In the genomic region with DNA sequence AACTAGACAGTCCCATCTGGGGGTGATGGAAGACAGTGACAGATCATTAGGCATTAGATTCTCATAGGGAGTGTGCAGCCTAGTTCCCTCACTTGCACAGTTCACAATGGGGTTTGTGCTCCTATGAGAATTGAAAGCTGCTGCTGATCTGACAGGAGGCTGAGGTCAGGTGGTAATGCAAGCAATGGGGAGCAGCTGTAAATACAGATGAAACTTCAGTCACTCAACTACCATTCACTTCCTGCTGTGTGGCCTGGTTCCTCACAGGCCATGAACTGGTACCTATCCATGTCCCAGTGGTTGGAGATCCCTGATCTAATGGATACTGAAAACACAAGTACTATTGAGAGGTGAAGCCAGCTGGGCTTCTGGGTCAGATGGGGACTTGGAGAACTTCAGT, we compare ENCODE assay signal across 35 cellular contexts.
"Had no signal": no experiment of that assay in that cellular context is flagged by ENCODE, and none has a peak within 500 bp of the region (broad histone marks: within the 10 kb centered on the region; RNA-seq: fewer than 3 reads in every experiment).

No MANE protein-coding gene starts in this region.

- H3K36me3 ChIP-seq: MG63 had no signal

- H3K4me3 ChIP-seq: MG63 had no signal

- DNase-seq: Karpas-422, Kasumi-1, MG63, MM.1S, MV-4-11, NCI-H1048, NCI-H1092, NCI-H1092 treated with DMSO at 0.1 percent for 48 hours, NCI-H1105, NCI-H1105 treated with DMSO at 0.1 percent for 48 hours, NCI-H1417, NCI-H1417 treated with DMSO at 0.1 percent for 48 hours, NCI-H1436, NCI-H1436 treated with DMSO at 0.1 percent for 48 hours, NCI-H146, NCI-H1694, NCI-H1694 treated with DMSO at 0.1 percent for 48 hours, NCI-H187, NCI-H187 treated with DMSO at 0.1 percent for 48 hours, NCI-H1930, NCI-H2029, NCI-H2029 treated with DMSO at 0.1 percent for 48 hours, NCI-H2081, NCI-H2081 treated with DMSO at 0.1 percent for 48 hours, NCI-H2107, NCI-H2171, NCI-H2171 treated with DMSO at 0.1 percent for 48 hours, NCI-H2227 treated with DMSO at 0.1 percent for 48 hours, NCI-H226, NCI-H345, NCI-H446, NCI-H446 treated with DMSO at 0.1 percent for 48 hours, NCI-H510A, NCI-H510A treated with DMSO at 0.1 percent for 48 hours, NCI-H524 had no signal

- H3K9me3 ChIP-seq: MG63 had no signal
